In the genomic region with DNA sequence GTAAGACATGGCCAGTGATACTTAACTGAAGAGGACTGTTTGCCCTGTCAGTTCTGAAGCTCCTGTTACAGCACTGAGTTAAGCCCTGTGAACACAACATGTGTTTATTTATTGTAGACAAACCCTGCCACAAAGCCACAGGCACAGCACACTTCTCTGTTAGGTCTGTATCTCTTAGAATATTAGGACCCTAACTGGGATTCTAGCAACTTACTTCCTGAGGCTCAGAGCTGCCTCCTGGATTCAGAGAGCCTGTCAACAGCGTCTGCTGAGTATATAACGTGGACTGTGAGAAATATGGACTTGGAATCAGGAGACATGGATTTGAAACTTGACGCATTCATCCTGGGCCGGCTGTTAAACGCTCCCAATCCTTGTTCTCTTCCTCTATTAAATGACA, we compare ENCODE assay signal across 10 cellular contexts.
DNase-seq lines count a peak whose midpoint lies in the region; ATAC-seq and TF ChIP-seq lines count a peak whose summit lies in the region.
"Had no signal": no experiment of that assay in that cellular context is flagged by ENCODE, and none has a peak within 500 bp of the region (broad histone marks: within the 10 kb centered on the region; RNA-seq: fewer than 3 reads in every experiment).

No MANE protein-coding gene starts in this region.

- H3K4me1 ChIP-seq in endocrine pancreas (ENCODE audit: control insufficient read depth, insufficient read depth, low read length) (no peaks in the 10 kb centered on the region), muscle layer of duodenum (ENCODE audit: control insufficient read depth in 1 of 2, insufficient read depth in 2 of 2, low read length in 2 of 2) (peaks cover 0 to 25% of the 10 kb centered on the region in 2 donors)

- H3K27ac ChIP-seq in 22Rv1 (peak overlapping the region; percentile 74), muscle layer of duodenum (ENCODE audit: low read length) (peak overlapping the region; percentile 85)

- H3K4me3 ChIP-seq in endocrine pancreas (ENCODE audit: control insufficient read depth, insufficient read depth, low read length), result peak overlapping the region; percentile 76
- H3K4me3 ChIP-seq in muscle layer of duodenum (ENCODE audit: low read depth in 1 of 2, low read length in 2 of 2), result no peak overlapping the region

- H3K9ac ChIP-seq in endocrine pancreas (ENCODE audit: control insufficient read depth, insufficient read depth, low read length), result no peak overlapping the region

- no peaks in the 10 kb centered on the region for H3K27me3 ChIP-seq in endocrine pancreas (ENCODE audit: control insufficient read depth, insufficient read depth, low read length)
- no peaks in the 10 kb centered on the region for H3K27me3 ChIP-seq in muscle layer of duodenum (ENCODE audit: low read depth, low read length)

- ATAC-seq in GM18505 (IDR thresholded peaks at IDR 0.05; ENCODE audit: unreplicated experiment), result no peak

- TF ChIP-seq POLR2A in GM18505 (IDR thresholded peaks at IDR 0.05; ENCODE audit: borderline replicate concordance, extremely low read depth, insufficient read depth, insufficient read length), result no peak

- H3K9me3 ChIP-seq in endocrine pancreas (ENCODE audit: control insufficient read depth, low read length), result no peaks in the 10 kb centered on the region
- no peaks in the 10 kb centered on the region for H3K9me3 ChIP-seq in muscle layer of duodenum (ENCODE audit: control insufficient read depth in 1 of 2, low read length in 2 of 2)

- peak; percentile 85 for DNase-seq in LHCN-M2 (ENCODE audit: low read depth)
- DNase-seq in globus pallidus (ENCODE audit: low spot score), result no peak
- DNase-seq in activated CD4-positive, alpha-beta T cell treated with anti-CD3 and anti-CD28 coated beads, Interleukin-2, amount 50 U/mL, for 4 hours, result no peak
- DNase-seq in activated naive CD4-positive, alpha-beta T cell treated with anti-CD3 and anti-CD28 coated beads, Interleukin-2, amount 50 U/mL, for 16 hours, result no peak
- DNase-seq: foreskin melanocyte, NCI-H1105 had no signal

- H3K36me3 ChIP-seq in endocrine pancreas (ENCODE audit: control insufficient read depth, insufficient read depth, low read length), result no peaks in the 10 kb centered on the region
- H3K36me3 ChIP-seq in muscle layer of duodenum (ENCODE audit: control insufficient read depth in 1 of 2, insufficient read depth in 2 of 2, low read length in 2 of 2), result peaks cover 0 to 6% of the 10 kb centered on the region in 2 donors

- no peak for TF ChIP-seq CTCF in 22Rv1 (IDR thresholded peaks at IDR 0.05)
